32 cellular contexts compared by ENCODE assay signal in the genomic region with DNA sequence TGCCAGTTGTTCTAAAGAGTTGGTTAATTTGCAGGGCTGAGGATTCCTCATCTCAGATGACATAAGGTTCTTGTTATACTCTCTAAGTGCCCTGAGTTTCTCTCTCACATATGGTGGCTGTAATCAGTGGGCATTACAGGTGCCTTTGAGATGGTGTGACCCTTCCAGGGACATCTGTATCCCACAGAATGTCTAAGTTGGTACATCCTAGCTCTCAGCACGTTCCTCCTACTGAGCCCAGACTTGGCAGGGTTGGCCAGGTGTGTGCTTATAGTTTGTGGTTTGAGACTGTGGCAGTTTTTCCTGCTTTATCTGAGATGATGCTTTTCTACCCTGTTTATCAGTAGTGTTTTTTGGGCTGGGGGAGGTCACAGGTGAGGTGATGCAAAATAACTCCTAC.
"Had no signal": no experiment of that assay in that cellular context is flagged by ENCODE, and none has a peak within 500 bp of the region (broad histone marks: within the 10 kb centered on the region; RNA-seq: fewer than 3 reads in every experiment).

No MANE protein-coding gene starts in this region.

- H3K27ac Mint-ChIP-seq: activated CD4-positive, alpha-beta memory T cell treated with anti-CD3 and anti-CD28 coated beads for 36 hours; activated CD4-positive, alpha-beta T cell treated with anti-CD3 and anti-CD28 coated beads for 36 hours; activated CD4-positive, alpha-beta T cell treated with anti-CD3 and anti-CD28 coated beads, Interleukin-2, amount 10 ng/mL, durations not matched to agents 24 days and 14 days; activated CD8-positive, alpha-beta memory T cell treated with anti-CD3 and anti-CD28 coated beads, Interleukin-2, amount 10 ng/mL, durations not matched to agents 7 days and 5 days; activated CD8-positive, alpha-beta T cell treated with anti-CD3 and anti-CD28 coated beads, Interleukin-2, amount 10 ng/mL, durations not matched to agents 7 days and 5 days; activated naive CD4-positive, alpha-beta T cell treated with anti-CD3 and anti-CD28 coated beads for 36 hours; activated naive CD4-positive, alpha-beta T cell treated with anti-CD3 and anti-CD28 coated beads, Interleukin-2, amount 50 U/mL, for 24 hours; activated naive CD8-positive, alpha-beta T cell treated with anti-CD3 and anti-CD28 coated beads for 36 hours; activated naive CD8-positive, alpha-beta T cell treated with anti-CD3 and anti-CD28 coated beads, Interleukin-2, amount 50 U/mL, for 24 hours; activated T-helper 1 cell treated with anti-CD3 and anti-CD28 coated beads, Interleukin-12 subunit alpha, Interleukin-12 subunit beta, Interleukin-2, Interleukin-4 antibody, amounts not matched to agents 30 ng/mL and 10 ng/mL and 1 ng/mL, durations not matched to agents 14 hours and 24 hours and 36 hours; activated T-helper 2 cell treated with anti-CD3 and anti-CD28 coated beads, Interferon-gamma antibody, Interleukin-2, Interleukin-4, amounts not matched to agents 10 μg/mL and 5 μg/mL and 100 μg/mL, durations not matched to agents 14 hours and 24 hours and 36 hours had no signal

- H3K27me3 ChIP-seq: adrenal gland, body of pancreas, esophagus muscularis mucosa, gastrocnemius medialis, heart left ventricle had no signal

- H3K4me1 Mint-ChIP-seq: activated CD4-positive, alpha-beta T cell treated with anti-CD3 and anti-CD28 coated beads, Interleukin-2, amount 10 ng/mL, durations not matched to agents 24 days and 14 days had no signal

- H3K9me3 ChIP-seq: adrenal gland, body of pancreas, esophagus muscularis mucosa, gastrocnemius medialis, heart left ventricle had no signal

- H3K4me1 ChIP-seq: adrenal gland, body of pancreas, esophagus muscularis mucosa, foreskin keratinocyte, gastrocnemius medialis had no signal

- ATAC-seq: activated CD4-positive, alpha-beta T cell treated with anti-CD3 and anti-CD28 coated beads for 36 hours; activated CD8-positive, alpha-beta memory T cell treated with anti-CD3 and anti-CD28 coated beads, Interleukin-2, amount 10 ng/mL, durations not matched to agents 7 days and 5 days; activated CD8-positive, alpha-beta T cell treated with anti-CD3 and anti-CD28 coated beads, Interleukin-2, amount 10 ng/mL, durations not matched to agents 7 days and 5 days; activated naive CD8-positive, alpha-beta T cell treated with anti-CD3 and anti-CD28 coated beads, Interleukin-2, amount 50 U/mL, for 24 hours; body of pancreas; effector memory CD8-positive, alpha-beta T cell; foreskin keratinocyte; gastrocnemius medialis; heart left ventricle had no signal

- H3K27me3 Mint-ChIP-seq: activated CD4-positive, alpha-beta memory T cell treated with anti-CD3 and anti-CD28 coated beads for 36 hours; activated CD8-positive, alpha-beta memory T cell treated with anti-CD3 and anti-CD28 coated beads, Interleukin-2, amount 10 ng/mL, durations not matched to agents 7 days and 5 days; activated naive CD8-positive, alpha-beta T cell treated with anti-CD3 and anti-CD28 coated beads for 36 hours had no signal

- DNase-seq: activated CD4-positive, alpha-beta memory T cell treated with anti-CD3 and anti-CD28 coated beads for 36 hours; activated CD4-positive, alpha-beta T cell treated with anti-CD3 and anti-CD28 coated beads for 36 hours; activated CD4-positive, alpha-beta T cell treated with anti-CD3 and anti-CD28 coated beads, Interleukin-2, amount 10 ng/mL, durations not matched to agents 24 days and 14 days; activated CD4-positive, CD25-positive, alpha-beta regulatory T cell; activated CD4-positive, CD25-positive, alpha-beta regulatory T cell treated with anti-CD3 and anti-CD28 coated beads, Interleukin-2, amount 50 U/mL, for 72 hours; activated CD8-positive, alpha-beta memory T cell treated with anti-CD3 and anti-CD28 coated beads, Interleukin-2, amount 10 ng/mL, durations not matched to agents 7 days and 5 days; activated CD8-positive, alpha-beta memory T cell treated with anti-CD3 and anti-CD28 coated beads, Interleukin-2, amount 50 U/mL, for 4 hours; activated CD8-positive, alpha-beta T cell treated with anti-CD3 and anti-CD28 coated beads, Interleukin-2, amount 10 ng/mL, durations not matched to agents 7 days and 5 days; activated effector memory CD4-positive, alpha-beta T cell treated with anti-CD3 and anti-CD28 coated beads, Interleukin-2, amount 50 U/mL, for 16 hours; activated naive CD4-positive, alpha-beta T cell treated with anti-CD3 and anti-CD28 coated beads for 36 hours; activated naive CD8-positive, alpha-beta T cell treated with anti-CD3 and anti-CD28 coated beads for 36 hours; activated naive CD8-positive, alpha-beta T cell treated with anti-CD3 and anti-CD28 coated beads, Interleukin-2, amount 50 U/mL, for 24 hours; activated T-cell treated with anti-CD3 and anti-CD28 coated beads, Interleukin-2, amount 50 U/mL, for 1 hour; activated T-cell treated with anti-CD3 and anti-CD28 coated beads, Interleukin-2, amount 50 U/mL, for 48 hours; adrenal gland; amygdala; aorta; body of pancreas; caudate nucleus; cortex of kidney; dermis blood vessel endothelial cell; effector CD4-positive, alpha-beta T cell; effector memory CD8-positive, alpha-beta T cell; erythroblast; foreskin keratinocyte; gastrocnemius medialis; glutamatergic neuron; heart left ventricle had no signal

- H3K36me3 Mint-ChIP-seq: activated CD4-positive, alpha-beta memory T cell treated with anti-CD3 and anti-CD28 coated beads for 36 hours; activated CD8-positive, alpha-beta memory T cell treated with anti-CD3 and anti-CD28 coated beads, Interleukin-2, amount 10 ng/mL, durations not matched to agents 7 days and 5 days; activated naive CD4-positive, alpha-beta T cell treated with anti-CD3 and anti-CD28 coated beads, Interleukin-2, amount 50 U/mL, for 24 hours; activated naive CD8-positive, alpha-beta T cell treated with anti-CD3 and anti-CD28 coated beads for 36 hours had no signal

- H3K27ac ChIP-seq: adrenal gland, body of pancreas, esophagus muscularis mucosa, foreskin keratinocyte, gastrocnemius medialis, heart left ventricle had no signal

- H3K4me3 ChIP-seq: adrenal gland, body of pancreas, esophagus muscularis mucosa, gastrocnemius medialis, heart left ventricle had no signal

- H3K9me3 Mint-ChIP-seq: activated CD4-positive, alpha-beta memory T cell treated with anti-CD3 and anti-CD28 coated beads for 36 hours; activated CD4-positive, alpha-beta T cell treated with anti-CD3 and anti-CD28 coated beads, Interleukin-2, amount 10 ng/mL, durations not matched to agents 24 days and 14 days; activated naive CD4-positive, alpha-beta T cell treated with anti-CD3 and anti-CD28 coated beads for 36 hours; activated naive CD4-positive, alpha-beta T cell treated with anti-CD3 and anti-CD28 coated beads, Interleukin-2, amount 50 U/mL, for 24 hours; activated naive CD8-positive, alpha-beta T cell treated with anti-CD3 and anti-CD28 coated beads for 36 hours; activated naive CD8-positive, alpha-beta T cell treated with anti-CD3 and anti-CD28 coated beads, Interleukin-2, amount 50 U/mL, for 24 hours; activated T-helper 1 cell treated with anti-CD3 and anti-CD28 coated beads, Interleukin-12 subunit alpha, Interleukin-12 subunit beta, Interleukin-2, Interleukin-4 antibody, amounts not matched to agents 30 ng/mL and 10 ng/mL and 1 ng/mL, durations not matched to agents 14 hours and 24 hours and 36 hours; activated T-helper 2 cell treated with anti-CD3 and anti-CD28 coated beads, Interferon-gamma antibody, Interleukin-2, Interleukin-4, amounts not matched to agents 10 μg/mL and 5 μg/mL and 100 μg/mL, durations not matched to agents 14 hours and 24 hours and 36 hours; effector memory CD8-positive, alpha-beta T cell had no signal

- H3K4me3 Mint-ChIP-seq: activated CD4-positive, alpha-beta memory T cell treated with anti-CD3 and anti-CD28 coated beads for 36 hours; activated CD4-positive, alpha-beta T cell treated with anti-CD3 and anti-CD28 coated beads for 36 hours; activated CD4-positive, alpha-beta T cell treated with anti-CD3 and anti-CD28 coated beads, Interleukin-2, amount 10 ng/mL, durations not matched to agents 24 days and 14 days; activated CD8-positive, alpha-beta memory T cell treated with anti-CD3 and anti-CD28 coated beads, Interleukin-2, amount 10 ng/mL, durations not matched to agents 7 days and 5 days; activated CD8-positive, alpha-beta T cell treated with anti-CD3 and anti-CD28 coated beads, Interleukin-2, amount 10 ng/mL, durations not matched to agents 7 days and 5 days; activated naive CD4-positive, alpha-beta T cell treated with anti-CD3 and anti-CD28 coated beads for 36 hours; activated naive CD4-positive, alpha-beta T cell treated with anti-CD3 and anti-CD28 coated beads, Interleukin-2, amount 50 U/mL, for 24 hours; activated naive CD8-positive, alpha-beta T cell treated with anti-CD3 and anti-CD28 coated beads for 36 hours; activated naive CD8-positive, alpha-beta T cell treated with anti-CD3 and anti-CD28 coated beads, Interleukin-2, amount 50 U/mL, for 24 hours; activated T-helper 1 cell treated with anti-CD3 and anti-CD28 coated beads, Interleukin-12 subunit alpha, Interleukin-12 subunit beta, Interleukin-2, Interleukin-4 antibody, amounts not matched to agents 30 ng/mL and 10 ng/mL and 1 ng/mL, durations not matched to agents 14 hours and 24 hours and 36 hours; effector memory CD8-positive, alpha-beta T cell had no signal
